ENCODE assay signal across 12 cellular contexts in the genomic region with DNA sequence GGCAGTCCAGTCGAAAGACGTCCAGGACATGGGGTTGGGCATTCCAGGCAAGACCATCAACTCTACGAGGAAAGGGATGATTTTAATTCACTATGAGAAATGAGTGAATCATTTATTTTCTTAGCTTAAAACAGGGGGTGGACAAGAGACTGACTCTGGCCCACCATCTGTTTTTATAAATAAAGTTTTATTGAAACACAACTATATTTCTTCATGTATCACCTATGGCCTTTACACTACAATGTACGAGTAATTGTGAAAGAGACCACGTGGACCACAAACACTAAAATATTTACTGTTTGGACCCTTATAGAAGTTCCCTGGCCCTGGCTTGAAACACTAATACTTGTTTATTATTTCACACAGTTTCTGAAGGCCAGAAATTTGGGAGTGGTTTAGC. TPM values are rescaled to one million over a fixed set of nuclear protein-coding genes. Genes with fewer than 3 reads are reported as not detected.
"Had no signal": no experiment of that assay in that cellular context is flagged by ENCODE, and none has a peak within 500 bp of the region (broad histone marks: within the 10 kb centered on the region; RNA-seq: fewer than 3 reads in every experiment).

No MANE protein-coding gene starts in this region.

- H3K4me3 ChIP-seq: GM23248, GM23338, HAP-1 had no signal

- H3K4me2 ChIP-seq: GM23338 had no signal

- H3K9ac ChIP-seq: GM23248 had no signal

- DNase-seq: GM23248, GOT3, H7, H9, HCEC 1CT, HFFc6 had no signal

- FAIRE-seq: H1, H54 had no signal

- H3K27ac ChIP-seq: GM23248 had no signal

- H2AFZ ChIP-seq: GM23248, GM23338 had no signal

- H3K36me3 ChIP-seq: HAP-1 had no signal

- H3K4me1 ChIP-seq: HAP-1 had no signal

- ATAC-seq: GM23338, HCT116 had no signal

- H3K9me3 ChIP-seq: HAP-1 had no signal

RNA-seq across cellular contexts. Expression of a gene that starts 15.6 kb away (rescaled TPM):
- total RNA-seq: GM23248, H4, HFFc6 had no signal
